26 cellular contexts compared by ENCODE assay signal in the genomic region with DNA sequence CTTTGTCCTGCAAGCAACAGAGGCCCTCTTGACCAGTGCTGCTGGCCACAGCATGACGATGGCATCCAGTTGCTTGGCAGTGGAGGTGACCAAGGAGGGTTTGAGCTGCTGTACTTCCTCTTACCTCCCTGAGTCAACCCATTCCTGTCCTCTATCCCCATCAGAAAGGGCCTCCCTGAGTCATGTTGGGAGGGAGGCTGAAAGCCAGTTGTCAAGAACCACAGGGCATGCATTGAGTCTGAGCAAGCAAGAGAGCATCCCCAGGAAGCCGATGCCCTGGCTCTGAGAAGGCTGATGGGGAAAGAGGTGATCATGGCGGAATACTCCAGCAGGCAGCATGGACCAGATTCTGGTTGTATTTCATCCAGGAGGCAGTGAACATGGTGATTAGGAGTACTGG.
DNase-seq lines count a peak whose midpoint lies in the region; ATAC-seq and TF ChIP-seq lines count a peak whose summit lies in the region.
"Had no signal": no experiment of that assay in that cellular context is flagged by ENCODE, and none has a peak within 500 bp of the region (broad histone marks: within the 10 kb centered on the region; RNA-seq: fewer than 3 reads in every experiment).

No MANE protein-coding gene starts in this region.

- DNase-seq in AG09309 (ENCODE audit: low read depth) = peak; percentile 8
- DNase-seq in HCEC 1CT = peak; percentile 2
- no peak for DNase-seq in SK-N-SH
- DNase-seq in fibroblast of pulmonary artery (ENCODE audit: low read depth) = peak; percentile 11
- DNase-seq in cardiac septum (ENCODE audit: low spot score) = no peak
- no peak for DNase-seq in NCI-H774 (lab: John Stamatoyannopoulos, UW)
- no peak for DNase-seq in SW 1271 (lab: John Stamatoyannopoulos, UW)
- DNase-seq: activated B cell treated with CpG ODN at 0.5 μM for 24 hours; activated CD4-positive, alpha-beta memory T cell treated with anti-CD3 and anti-CD28 coated beads, Interleukin-2, amount 10 ng/mL, durations not matched to agents 7 days and 5 days; activated effector memory CD4-positive, alpha-beta T cell treated with anti-CD3 and anti-CD28 coated beads, Interleukin-2, amount 50 U/mL, for 16 hours; Kasumi-1; left lung; midbrain; NCI-H1105; NCI-H2029 treated with DMSO at 0.1 percent for 48 hours; NK-92 treated with Interleukin-12 subunit alpha and Interleukin-12 subunit beta, amount 100 ng/mL, for 24 hours; RPMI8226; stimulated activated CD4-positive, alpha-beta T cell treated with anti-CD3 and anti-CD28 coated beads, Interleukin-15, amount 100 ng/mL, for 24 hours; T1000; upper lobe of left lung had no signal

- H2AFZ ChIP-seq in SK-N-SH (ENCODE audit: low read depth) = no peak overlapping the region
- H2AFZ ChIP-seq: parathyroid adenoma had no signal

- TF ChIP-seq CTCF in AG09309 (IDR thresholded peaks at IDR 0.05; ENCODE audit: control insufficient read depth, insufficient read depth, low read depth, low read length, missing control alignments) (no peak), SK-N-SH (IDR thresholded peaks at IDR 0.05) (no peak), fibroblast of pulmonary artery (IDR thresholded peaks at IDR 0.05; ENCODE audit: low read length, missing control alignments) (no peak)

- H3K36me3 ChIP-seq in SK-N-SH (replicated peaks in 1 of 2; ENCODE audit: control insufficient read depth in 1 of 2, insufficient read depth in 2 of 2, low read length in 1 of 2) = peaks cover 7 to 17% of the 10 kb centered on the region in 2 experiments
- H3K36me3 ChIP-seq: left lung, upper lobe of left lung had no signal

- no peak for TF ChIP-seq EP300 in SK-N-SH (IDR thresholded peaks at IDR 0.05; ENCODE audit: borderline replicate concordance in 1 of 2, low read depth in 1 of 2, low read length in 1 of 2)

- CTCF ChIA-PET in SK-N-SH (lab: Yijun Ruan, JAX) = interaction anchor here (1.0 to 3.6 kb wide), 5 partner anchors 14 to 238 kb away, joined by 3 to 15 read pairs (median 3); no protein-coding TSS in a partner anchor

- intact Hi-C loops in cardiac septum (cut with DNase I) = no loop called here

- H3K9me2 ChIP-seq in SK-N-SH = no peaks in the 10 kb centered on the region

- POLR2A ChIA-PET in SK-N-SH (lab: Yijun Ruan, JAX) = no interaction called here

- no peaks in the 10 kb centered on the region for H3F3A ChIP-seq in SK-N-SH (replicated peaks; ENCODE audit: insufficient read depth)

- 87% methylated on average over 3 of the region's 3 CpGs for WGBS in SK-N-SH (ENCODE audit: low lambda C conversion rate)

- H3K9ac ChIP-seq in SK-N-SH = no peak overlapping the region
- H3K9ac ChIP-seq: parathyroid adenoma had no signal

- no peaks in the 10 kb centered on the region for H3K9me3 ChIP-seq in SK-N-SH
- H3K9me3 ChIP-seq: A549, left lung, upper lobe of left lung had no signal

- no peak for ATAC-seq in GM21381 (IDR thresholded peaks at IDR 0.05; ENCODE audit: unreplicated experiment)
- ATAC-seq: A549, HCT116, left lung, sciatic nerve had no signal

- H4K20me1 ChIP-seq in SK-N-SH (ENCODE audit: insufficient read depth) = no peaks in the 10 kb centered on the region

- no peaks in the 10 kb centered on the region for H3K27me3 ChIP-seq in SK-N-SH (ENCODE audit: insufficient read depth)
- H3K27me3 ChIP-seq: upper lobe of left lung had no signal

- no peak for TF ChIP-seq RAD21 in SK-N-SH (IDR thresholded peaks at IDR 0.05; ENCODE audit: low read length)

- H3K4me3 ChIP-seq in AG09309 (ENCODE audit: control insufficient read depth, low read depth, low read length) = no peak overlapping the region
- H3K4me3 ChIP-seq in SK-N-SH (ENCODE audit: low read depth in 2 of 2, low read length in 1 of 2) = no peak overlapping the region
- no peak overlapping the region for H3K4me3 ChIP-seq in fibroblast of pulmonary artery (replicated peaks; ENCODE audit: low read depth, low read length)
- H3K4me3 ChIP-seq: A549, left lung, SK-N-MC, upper lobe of left lung had no signal

- H3K79me2 ChIP-seq in SK-N-SH (ENCODE audit: insufficient read depth) = no peaks in the 10 kb centered on the region
- H3K79me2 ChIP-seq: parathyroid adenoma had no signal

- no peak overlapping the region for H3K27ac ChIP-seq in SK-N-SH (ENCODE audit: low read depth in 2 of 2, low read length in 1 of 2)
- H3K27ac ChIP-seq: A549, left lung, parathyroid adenoma, SK-N-MC, upper lobe of left lung had no signal

- H3K4me2 ChIP-seq in SK-N-SH = peak overlapping the region; percentile 38; the same call in 1 of the 2 replicates
- H3K4me2 ChIP-seq: A549 had no signal

- peaks cover 0 to 6% of the 10 kb centered on the region in 2 experiments; a peak in 2 of 4 replicates for H3K4me1 ChIP-seq in SK-N-SH (ENCODE audit: control insufficient read depth in 1 of 2, insufficient read depth in 2 of 2, low read depth in 1 of 2, low read length in 1 of 2)
- H3K4me1 ChIP-seq: A549, left lung, parathyroid adenoma, upper lobe of left lung had no signal

TF ChIP-seq in SK-N-SH, 30 proteins besides CTCF, POLR2A, EP300 and RAD21:
- TF ChIP-seq YY1 (IDR thresholded peaks at IDR 0.05; ENCODE audit: low read depth) = no peak
- no peak for TF ChIP-seq FOXJ3 (CRISPR knock-in tag; IDR thresholded peaks at IDR 0.05)
- no peak for TF ChIP-seq RCOR1 (IDR thresholded peaks at IDR 0.05; ENCODE audit: low read length)
- 0 out of 2 replicates have a peak, but pooled peaks have one; percentile 23 for TF ChIP-seq JUND (IDR thresholded peaks at IDR 0.05)
- no peak for TF ChIP-seq TEAD4 (IDR thresholded peaks at IDR 0.05; ENCODE audit: borderline replicate concordance, insufficient read depth)
- TF ChIP-seq FOSL2 (IDR thresholded peaks at IDR 0.05; ENCODE audit: borderline replicate concordance, low read depth) = peak; percentile 51; the same call in 1 of the 2 replicates
- TF ChIP-seq, protein P1, sequence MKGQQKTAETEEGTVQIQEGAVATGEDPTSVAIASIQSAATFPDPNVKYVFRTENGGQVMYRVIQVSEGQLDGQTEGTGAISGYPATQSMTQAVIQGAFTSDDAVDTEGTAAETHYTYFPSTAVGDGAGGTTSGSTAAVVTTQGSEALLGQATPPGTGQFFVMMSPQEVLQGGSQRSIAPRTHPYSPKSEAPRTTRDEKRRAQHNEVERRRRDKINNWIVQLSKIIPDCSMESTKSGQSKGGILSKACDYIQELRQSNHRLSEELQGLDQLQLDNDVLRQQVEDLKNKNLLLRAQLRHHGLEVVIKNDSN (IDR thresholded peaks at IDR 0.05; ENCODE audit: borderline replicate concordance, low read depth) = no peak

Comparison
In these comparisons a context has a peak if more than half of its experiments do, and no peak if none do; other contexts are left out.
1. DNase-seq: peak in AG09309 (single experiment), HCEC 1CT (single experiment) and fibroblast of pulmonary artery (single experiment); none in SK-N-SH (single experiment), cardiac septum (single experiment), NCI-H774 (single experiment) and SW 1271 (0 of 2).